ENCODE assay signal across 8 cellular contexts in the genomic region with DNA sequence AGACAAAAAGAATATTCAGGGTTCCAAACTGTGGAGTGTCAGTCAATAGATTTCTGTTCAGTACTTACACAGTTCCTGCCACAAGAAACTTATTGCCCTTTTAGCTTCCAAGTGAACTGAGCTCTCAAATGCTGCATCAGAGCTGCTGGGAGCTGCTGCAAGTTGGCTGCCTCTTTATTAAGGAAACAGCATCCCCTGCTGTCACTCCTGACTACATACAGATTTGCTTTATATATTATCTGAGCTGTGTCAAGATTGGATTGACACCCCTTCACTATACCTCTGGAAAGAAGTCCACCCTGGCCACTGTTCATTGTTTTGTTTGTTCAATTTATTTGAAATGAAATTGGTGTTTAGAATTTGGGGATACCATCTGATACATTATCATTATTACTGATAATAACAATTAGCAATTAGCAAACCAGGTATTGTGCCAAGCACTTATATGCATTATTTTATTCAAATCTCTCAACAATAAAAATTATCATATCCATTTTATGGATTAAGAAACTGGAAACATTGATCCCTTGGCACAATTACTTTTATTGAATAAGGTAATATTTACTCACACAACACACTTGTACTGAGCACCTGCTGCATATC. TPM values are rescaled to one million over a fixed set of nuclear protein-coding genes. Genes with fewer than 3 reads are reported as not detected.
DNase-seq lines count a peak whose midpoint lies in the region; ATAC-seq and TF ChIP-seq lines count a peak whose summit lies in the region.

No MANE protein-coding gene starts in this region.

- peak; percentile 52 for DNase-seq in NCI-H82 (lab: John Stamatoyannopoulos, UW)
- DNase-seq in NCI-H82 treated with DMSO at 0.1 percent for 48 hours (lab: John Stamatoyannopoulos, UW; ENCODE audit: unreplicated experiment), result no peak
- peak; percentile 55 for DNase-seq in NCI-H526 treated with DMSO at 0.1 percent for 48 hours (lab: John Stamatoyannopoulos, UW)
- no peak for DNase-seq in breast epithelium (ENCODE audit: low spot score in 2 of 2)
- peak; percentile 75 for DNase-seq in mesendoderm
- DNase-seq in stimulated activated CD4-positive, alpha-beta T cell treated with anti-CD3 and anti-CD28 coated beads, Interleukin-4, amount 100 ng/mL, for 4 hours, result no peak
- no peak for DNase-seq in ureter (ENCODE audit: low spot score)

- no peak overlapping the region for H4K8ac ChIP-seq in mesendoderm (ENCODE audit: low read depth, low read length)

- H3K4me2 ChIP-seq in mesendoderm (ENCODE audit: low read length), result no peak overlapping the region

- no peak overlapping the region for H3K18ac ChIP-seq in mesendoderm (ENCODE audit: low read length)

- no peak overlapping the region for H3K4ac ChIP-seq in mesendoderm (ENCODE audit: low read depth, low read length)

- H3K79me2 ChIP-seq in mesendoderm (ENCODE audit: control insufficient read depth, insufficient read depth, low read length), result no peaks in the 10 kb centered on the region

- no peak overlapping the region for H2BK5ac ChIP-seq in mesendoderm (ENCODE audit: low read length)

- TF ChIP-seq POLR2A in breast epithelium (IDR thresholded peaks at IDR 0.05), result no peak

- ATAC-seq in HG03571 (IDR thresholded peaks at IDR 0.05; ENCODE audit: unreplicated experiment), result no peak

- peak in 2 of 3 donors; percentile 27 to 59 for TF ChIP-seq CTCF in breast epithelium (IDR thresholded peaks at IDR 0.05)

- H2AK5ac ChIP-seq in mesendoderm (ENCODE audit: low read length), result no peak overlapping the region

- H3K23ac ChIP-seq in mesendoderm (ENCODE audit: low read length), result no peak overlapping the region

- no peaks in the 10 kb centered on the region for H3K36me3 ChIP-seq in breast epithelium
- no peaks in the 10 kb centered on the region for H3K36me3 ChIP-seq in mesendoderm (ENCODE audit: control insufficient read depth, insufficient read depth, low read length)

- H3K27me3 ChIP-seq in breast epithelium (no peaks in the 10 kb centered on the region), mesendoderm (ENCODE audit: insufficient read depth, low read length, poor library complexity) (no peaks in the 10 kb centered on the region)

- intact Hi-C loops in breast epithelium (cut with DNase I; ENCODE audit: low total_unique reads), result no loop called here

- H3K56ac ChIP-seq in mesendoderm (ENCODE audit: low read length), result no peak overlapping the region

- no peak overlapping the region for H2BK15ac ChIP-seq in mesendoderm (replicated peaks; ENCODE audit: low read depth)

- H3K4me3 ChIP-seq in breast epithelium, result no peak overlapping the region
- no peak overlapping the region for H3K4me3 ChIP-seq in mesendoderm (ENCODE audit: low read length)

- H3K9ac ChIP-seq in mesendoderm (ENCODE audit: low read length), result no peak overlapping the region

- H2BK120ac ChIP-seq in mesendoderm (ENCODE audit: low read depth, low read length), result no peak overlapping the region

- H4K5ac ChIP-seq in mesendoderm (ENCODE audit: low read length), result no peak overlapping the region

- no peaks in the 10 kb centered on the region for H3K4me1 ChIP-seq in breast epithelium
- H3K4me1 ChIP-seq in mesendoderm (ENCODE audit: control insufficient read depth, low read depth, low read length), result no peaks in the 10 kb centered on the region

- no peak overlapping the region for H3K27ac ChIP-seq in breast epithelium
- no peak overlapping the region for H3K27ac ChIP-seq in mesendoderm (ENCODE audit: low read depth, low read length)

- H3K79me1 ChIP-seq in mesendoderm (ENCODE audit: low read length), result no peaks in the 10 kb centered on the region

- H3K9me3 ChIP-seq in breast epithelium, result no peaks in the 10 kb centered on the region

RNA-seq across cellular contexts. Expression of a gene that starts 16.4 kb away (rescaled TPM):
- under 1 TPM in 2 of 3 donors, not detected in 1; 0.15 to 0.80 TPM for total RNA-seq in breast epithelium
- 1.0 TPM for polyA plus RNA-seq in mesendoderm (2013, experiment 1 of 2)
- polyA plus RNA-seq in mesendoderm (2013, experiment 2 of 2), result 1.2 TPM
- not detected for total RNA-seq in ureter

Comparison
In these comparisons a context has a peak if more than half of its experiments do, and no peak if none do; other contexts are left out.
1. DNase-seq: peak in NCI-H82 (single experiment), NCI-H526 treated with DMSO at 0.1 percent for 48 hours (single experiment) and mesendoderm (single experiment); none in NCI-H82 treated with DMSO at 0.1 percent for 48 hours (single experiment), breast epithelium (0 of 2), stimulated activated CD4-positive, alpha-beta T cell treated with anti-CD3 and anti-CD28 coated beads, Interleukin-4, amount 100 ng/mL, for 4 hours (0 of 2) and ureter (single experiment).